Comparison of ENCODE assay signal across 16 cellular contexts in the genomic region with DNA sequence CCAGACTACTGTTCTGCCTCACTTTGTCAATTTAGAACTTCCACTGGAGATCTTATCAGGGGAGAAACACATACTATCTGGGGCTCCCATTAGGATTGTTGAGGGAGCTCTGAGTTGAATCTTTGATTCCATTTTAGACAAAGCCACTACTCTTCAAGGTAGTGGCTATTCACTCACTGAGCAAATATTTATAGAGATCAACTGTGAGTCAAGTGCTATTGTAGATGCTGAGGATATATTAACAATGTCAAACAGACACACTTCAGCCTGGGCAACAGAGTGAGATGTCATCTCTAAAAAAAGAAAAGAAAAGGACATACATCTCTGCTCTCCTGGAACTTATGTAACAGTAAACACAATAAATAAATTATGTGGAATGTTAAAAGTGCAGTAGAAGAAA.
"Had no signal": no experiment of that assay in that cellular context is flagged by ENCODE, and none has a peak within 500 bp of the region (broad histone marks: within the 10 kb centered on the region; RNA-seq: fewer than 3 reads in every experiment).

No MANE protein-coding gene starts in this region.

- DNase-seq: activated CD4-positive, alpha-beta T cell treated with anti-CD3 and anti-CD28 coated beads, Interleukin-2, amount 50 U/mL, for 4 hours; effector CD4-positive, alpha-beta T cell; hypothalamus; pancreas; stimulated activated CD4-positive, alpha-beta T cell treated with anti-CD3 and anti-CD28 coated beads, Interleukin-4, amount 100 ng/mL, for 24 hours; testis; upper lobe of left lung; WERI-Rb-1 had no signal

- H3K4me3 ChIP-seq: lung, pancreas, testis, upper lobe of left lung had no signal

- FAIRE-seq: frontal cortex, keratinocyte, pancreas had no signal

- ATAC-seq: left lobe of liver; natural killer cell treated with Interleukin-12 subunit alpha and Interleukin-12 subunit beta and Interleukin-15 and Interleukin-18, amount 100 ng/mL, for 72 hours; pancreas; sciatic nerve; stimulated activated effector memory CD8-positive, alpha-beta T cell treated with anti-CD3 and anti-CD28 coated beads, Interleukin-12 subunit alpha, Interleukin-12 subunit beta, amount 100 ng/mL, for 72 hours had no signal

- H3K36me3 ChIP-seq: neutrophil, pancreas, upper lobe of left lung, WERI-Rb-1 had no signal

- H3K27me3 ChIP-seq: neutrophil, pancreas, testis, upper lobe of left lung had no signal
